1 cellular context compared by ENCODE assay signal in the genomic region with DNA sequence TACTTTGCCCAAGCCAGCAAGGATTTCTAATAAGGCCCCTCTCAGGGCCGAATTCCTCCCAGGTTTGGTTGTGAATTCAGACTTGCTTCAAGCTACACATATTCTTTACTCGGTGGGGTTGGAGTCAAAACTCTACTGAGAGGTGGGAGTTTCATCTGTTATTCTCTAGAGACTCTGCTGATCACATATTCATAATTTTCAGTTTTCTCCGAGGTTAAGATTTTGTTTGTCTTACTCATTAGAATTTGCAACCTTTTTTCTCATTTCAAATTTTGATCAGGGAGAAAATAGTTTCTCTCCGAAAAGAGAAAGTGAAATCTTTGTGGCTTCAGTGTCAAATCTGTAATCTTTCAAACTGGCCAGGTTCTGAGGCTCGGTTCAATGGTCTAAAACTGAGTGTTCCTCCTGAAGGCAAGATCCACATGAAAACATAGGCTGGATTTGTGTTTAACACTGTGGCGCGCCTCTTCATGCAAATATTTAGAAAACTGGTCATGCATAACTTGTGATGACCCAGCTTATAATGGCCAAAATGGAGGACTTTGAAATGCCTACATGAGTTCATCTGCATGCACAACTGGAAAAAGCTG.
TF ChIP-seq lines count a peak whose summit lies in the region.

No MANE protein-coding gene starts in this region.

TF ChIP-seq in A549, 52 proteins besides CTCF, POLR2A, EP300 and RAD21:
- TF ChIP-seq CBX2 (IDR thresholded peaks at IDR 0.05; ENCODE audit: borderline replicate concordance, low read depth) (no peak), HDAC2 (IDR thresholded peaks at IDR 0.05) (no peak), ESRRA (IDR thresholded peaks at IDR 0.05; ENCODE audit: borderline replicate concordance, low read length) (no peak), HOXB5 (CRISPR knock-in tag; IDR thresholded peaks at IDR 0.05) (no peak), RFX5 (IDR thresholded peaks at IDR 0.05) (no peak), FOSL2 (IDR thresholded peaks at IDR 0.05) (no peak), FOSL2 (CRISPR knock-in tag; IDR thresholded peaks at IDR 0.05) (no peak)
